24 cellular contexts compared by ENCODE assay signal in the genomic region with DNA sequence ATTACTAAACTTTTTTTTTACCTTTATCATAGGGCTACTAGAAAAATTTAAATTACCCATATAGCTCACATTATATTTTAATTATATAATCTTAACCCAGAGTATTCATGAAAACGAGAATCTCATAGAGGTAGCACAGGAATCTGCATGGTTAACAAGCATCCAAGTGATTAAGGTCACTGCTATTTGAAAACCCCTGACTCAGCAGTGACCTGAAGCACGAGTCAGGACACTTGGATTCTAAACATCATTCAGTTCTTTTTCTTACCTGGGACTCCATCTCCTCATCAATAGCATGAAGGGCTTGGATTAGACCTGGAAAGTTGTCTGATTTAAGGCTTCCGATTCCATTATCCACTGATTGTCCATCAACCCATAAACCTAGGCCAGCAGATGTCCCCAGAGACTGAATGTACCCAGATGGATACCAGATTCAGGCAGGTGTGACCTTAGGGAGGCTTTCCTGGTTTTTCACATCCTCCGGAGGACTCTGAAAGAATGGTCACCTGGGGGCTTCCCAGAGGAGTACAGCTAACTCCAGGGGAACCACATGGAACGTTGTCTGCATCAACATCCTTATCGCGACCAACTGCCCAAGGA.
"Had no signal": no experiment of that assay in that cellular context is flagged by ENCODE, and none has a peak within 500 bp of the region (broad histone marks: within the 10 kb centered on the region; RNA-seq: fewer than 3 reads in every experiment).

No MANE protein-coding gene starts in this region.

- H2AFZ ChIP-seq: neural progenitor cell had no signal

- FAIRE-seq: endometrium, kidney had no signal

- H3K4me2 ChIP-seq: neural progenitor cell had no signal

- H3K27ac Mint-ChIP-seq: activated CD4-positive, alpha-beta memory T cell treated with anti-CD3 and anti-CD28 coated beads for 36 hours; activated naive CD4-positive, alpha-beta T cell treated with anti-CD3 and anti-CD28 coated beads, Interleukin-2, amount 10 ng/mL, durations not matched to agents 7 days and 5 days; activated T-cell treated with anti-CD3 and anti-CD28 coated beads, Interleukin-2, amount 50 U/mL, for 72 hours; mesothelial cell of epicardium; naive thymus-derived CD8-positive, alpha-beta T cell; neural progenitor cell; stimulated activated naive B cell treated with anti-CD40 and anti-IgM and Interleukin-4, amounts not matched to agents 10 μg/mL and 1 μg/mL and 100 μg/mL, for 72 hours had no signal

- H3K27ac ChIP-seq: coronary artery, heart right ventricle, neural progenitor cell, uterus had no signal

- H3K27me3 ChIP-seq: neural progenitor cell, uterus had no signal

- H3K4me3 Mint-ChIP-seq: activated CD4-positive, alpha-beta memory T cell treated with anti-CD3 and anti-CD28 coated beads for 36 hours; activated naive CD4-positive, alpha-beta T cell treated with anti-CD3 and anti-CD28 coated beads, Interleukin-2, amount 10 ng/mL, durations not matched to agents 7 days and 5 days; activated T-cell treated with anti-CD3 and anti-CD28 coated beads, Interleukin-2, amount 50 U/mL, for 72 hours; mesothelial cell of epicardium; naive thymus-derived CD8-positive, alpha-beta T cell; neural progenitor cell; stimulated activated naive B cell treated with anti-CD40 and anti-IgM and Interleukin-4, amounts not matched to agents 10 μg/mL and 1 μg/mL and 100 μg/mL, for 72 hours had no signal

- H3K9me3 Mint-ChIP-seq: activated CD4-positive, alpha-beta memory T cell treated with anti-CD3 and anti-CD28 coated beads for 36 hours; activated naive CD4-positive, alpha-beta T cell treated with anti-CD3 and anti-CD28 coated beads, Interleukin-2, amount 10 ng/mL, durations not matched to agents 7 days and 5 days; activated T-cell treated with anti-CD3 and anti-CD28 coated beads, Interleukin-2, amount 50 U/mL, for 72 hours; neural progenitor cell had no signal

- H3K9me3 ChIP-seq: heart right ventricle, uterus had no signal

- H3K9ac ChIP-seq: neural progenitor cell had no signal

- H3K36me3 Mint-ChIP-seq: activated CD4-positive, alpha-beta memory T cell treated with anti-CD3 and anti-CD28 coated beads for 36 hours; activated naive CD4-positive, alpha-beta T cell treated with anti-CD3 and anti-CD28 coated beads, Interleukin-2, amount 10 ng/mL, durations not matched to agents 7 days and 5 days; mesothelial cell of epicardium; naive thymus-derived CD8-positive, alpha-beta T cell; neural progenitor cell; stimulated activated naive B cell treated with anti-CD40 and anti-IgM and Interleukin-4, amounts not matched to agents 10 μg/mL and 1 μg/mL and 100 μg/mL, for 72 hours had no signal

- H3K4me3 ChIP-seq: coronary artery, heart right ventricle, lung, neural progenitor cell, uterus had no signal

- H3K36me3 ChIP-seq: heart right ventricle, neural progenitor cell, uterus had no signal

- ATAC-seq: activated T-cell treated with anti-CD3 and anti-CD28 coated beads, Interleukin-2, amount 50 U/mL, for 72 hours; left lobe of liver; naive thymus-derived CD8-positive, alpha-beta T cell; stimulated activated naive B cell treated with anti-CD40 and anti-IgM and Interleukin-4, amounts not matched to agents 10 μg/mL and 1 μg/mL and 100 μg/mL, for 72 hours had no signal

- H3K4me1 Mint-ChIP-seq: activated naive CD4-positive, alpha-beta T cell treated with anti-CD3 and anti-CD28 coated beads, Interleukin-2, amount 10 ng/mL, durations not matched to agents 7 days and 5 days; naive thymus-derived CD8-positive, alpha-beta T cell; stimulated activated naive B cell treated with anti-CD40 and anti-IgM and Interleukin-4, amounts not matched to agents 10 μg/mL and 1 μg/mL and 100 μg/mL, for 72 hours had no signal

- DNase-seq: activated CD4-positive, alpha-beta memory T cell treated with anti-CD3 and anti-CD28 coated beads for 36 hours; activated CD4-positive, alpha-beta T cell treated with anti-CD3 and anti-CD28 coated beads for 48 hours; activated effector memory CD4-positive, alpha-beta T cell treated with Interleukin-2 at 50 U/mL for 16 hours; activated naive CD4-positive, alpha-beta T cell treated with anti-CD3 and anti-CD28 coated beads, Interleukin-2, amount 10 ng/mL, durations not matched to agents 7 days and 5 days; activated T-cell treated with anti-CD3 and anti-CD28 coated beads, Interleukin-2, amount 50 U/mL, for 72 hours; amygdala; cerebellar nuclear complex; erythroblast; foreskin fibroblast; heart right ventricle; kidney; naive thymus-derived CD8-positive, alpha-beta T cell; stimulated activated CD4-positive, alpha-beta T cell treated with anti-CD3 and anti-CD28 coated beads, Interleukin-2, amount 100 ng/mL, for 48 hours; stimulated activated CD8-positive, alpha-beta memory T cell treated with anti-CD3 and anti-CD28 coated beads, Interleukin-4, amount 100 ng/mL, for 48 hours; stimulated activated naive B cell treated with anti-CD40 and anti-IgM and Interleukin-4, amounts not matched to agents 10 μg/mL and 1 μg/mL and 100 μg/mL, for 72 hours; T-helper 9 cell; trophoblast cell; uterus had no signal

- H3K4me1 ChIP-seq: heart right ventricle, neural progenitor cell, uterus had no signal
